In the genomic region with DNA sequence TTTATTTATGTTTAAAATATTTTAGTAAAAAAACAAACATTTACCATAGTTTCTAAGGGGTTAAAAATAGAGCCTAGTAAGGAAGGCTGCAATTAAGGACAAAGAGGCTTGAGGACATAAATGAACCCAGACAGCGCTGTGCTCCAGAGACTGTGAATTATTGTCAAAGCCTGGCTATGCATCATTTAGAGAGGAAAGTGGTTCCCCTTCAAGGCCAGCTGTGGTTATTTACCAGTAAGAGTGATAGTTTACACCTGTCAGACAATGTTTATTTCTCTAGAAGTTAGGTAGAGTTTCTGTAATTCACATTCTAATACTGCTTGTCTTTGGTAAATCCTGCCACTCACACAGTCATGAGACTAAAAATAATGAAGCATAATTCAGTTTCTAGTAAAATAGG, we compare ENCODE assay signal across 11 cellular contexts. TPM values are rescaled to one million over a fixed set of nuclear protein-coding genes. Genes with fewer than 3 reads are reported as not detected.
DNase-seq lines count a peak whose midpoint lies in the region; ATAC-seq and TF ChIP-seq lines count a peak whose summit lies in the region.
"Had no signal": no experiment of that assay in that cellular context is flagged by ENCODE, and none has a peak within 500 bp of the region (broad histone marks: within the 10 kb centered on the region; RNA-seq: fewer than 3 reads in every experiment).

No MANE protein-coding gene starts in this region.

- DNase-seq in GM23338 (ENCODE audit: low spot score) (no peak), SJCRH30 (peak; percentile 18 to 63), DMS153 treated with DMSO at 0.1 percent for 48 hours (lab: John Stamatoyannopoulos, UW; ENCODE audit: unreplicated experiment) (no peak), activated gamma-delta T cell (lab: John Stamatoyannopoulos, UW) (no peak), DMS114 treated with DMSO at 0.1 percent for 48 hours (lab: John Stamatoyannopoulos, UW; ENCODE audit: unreplicated experiment) (no peak)
- no peak for DNase-seq in effector CD8-positive, alpha-beta T cell (lab: John Stamatoyannopoulos, UW)
- DNase-seq: body of pancreas; left ventricle myocardium superior; stimulated activated naive CD8-positive, alpha-beta T cell treated with anti-CD3 and anti-CD28 coated beads, Interleukin-15, Interleukin-2, amounts not matched to agents 100 U/mL and 50 U/mL, for 24 hours had no signal

- H3K4me3 ChIP-seq in GM23338: no peak overlapping the region
- no peak overlapping the region for H3K4me3 ChIP-seq in SJCRH30
- H3K4me3 ChIP-seq: body of pancreas had no signal

- H3K27ac ChIP-seq in GM23338 (ENCODE audit: low read depth): no peak overlapping the region
- no peak overlapping the region for H3K27ac ChIP-seq in SJCRH30
- H3K27ac ChIP-seq: body of pancreas had no signal

- no peaks in the 10 kb centered on the region; the same call in 1 of the 2 replicates for H4K20me1 ChIP-seq in GM23338 (replicated peaks; ENCODE audit: insufficient read depth)

- TF ChIP-seq CTCF in GM23338 (conservative IDR thresholded peaks at IDR 0.05; ENCODE audit: low read depth in 2 of 2): no peak

- H3K36me3 Mint-ChIP-seq in GM23338 (ENCODE audit: low read depth): no peaks in the 10 kb centered on the region

- H3K9me3 Mint-ChIP-seq in GM23338: no peaks in the 10 kb centered on the region

- 0 out of 2 replicates have a peak overlapping the region, but pooled peaks have one; percentile 11 for H2AFZ ChIP-seq in GM23338

- H3K27me3 ChIP-seq in GM23338 (ENCODE audit: insufficient read depth) (no peaks in the 10 kb centered on the region), SJCRH30 (no peaks in the 10 kb centered on the region)
- H3K27me3 ChIP-seq: body of pancreas had no signal

- H3K9me3 ChIP-seq in SJCRH30 (replicated peaks): no peaks in the 10 kb centered on the region
- H3K9me3 ChIP-seq: body of pancreas had no signal

- H3K4me3 Mint-ChIP-seq in GM23338: no peak overlapping the region

- ATAC-seq in GM18907 (IDR thresholded peaks at IDR 0.05; ENCODE audit: unreplicated experiment) (peak; percentile 96), GM23338 (no peak), HG03457 (IDR thresholded peaks at IDR 0.05; ENCODE audit: unreplicated experiment) (peak; percentile 93)
- ATAC-seq: body of pancreas; left ventricle myocardium superior; stimulated activated naive CD8-positive, alpha-beta T cell treated with anti-CD3 and anti-CD28 coated beads, Interleukin-15, Interleukin-2, amounts not matched to agents 100 U/mL and 50 U/mL, for 24 hours had no signal

- no peaks in the 10 kb centered on the region for H3K9me2 ChIP-seq in GM23338 (ENCODE audit: insufficient read depth)

- peaks cover 6% of the 10 kb centered on the region; the same call in 1 of the 3 replicates for H3K4me1 Mint-ChIP-seq in GM23338

- H3K4me1 ChIP-seq in GM23338 (ENCODE audit: insufficient read depth) (no peaks in the 10 kb centered on the region), SJCRH30 (peaks cover 19% of the 10 kb centered on the region)
- H3K4me1 ChIP-seq: body of pancreas had no signal

- H3K36me3 ChIP-seq in GM23338 (ENCODE audit: insufficient read depth): no peaks in the 10 kb centered on the region
- no peaks in the 10 kb centered on the region for H3K36me3 ChIP-seq in SJCRH30

- H3K27ac Mint-ChIP-seq in GM23338: no peak overlapping the region

- no peaks in the 10 kb centered on the region for H3K27me3 Mint-ChIP-seq in GM23338 (ENCODE audit: insufficient read depth, low read depth, poor library complexity)

- no peaks in the 10 kb centered on the region for H3K79me2 ChIP-seq in GM23338 (replicated peaks; ENCODE audit: insufficient read depth)

- H3F3A ChIP-seq in GM23338 (replicated peaks; ENCODE audit: low read depth): no peaks in the 10 kb centered on the region

- no peak overlapping the region for H3K4me2 ChIP-seq in GM23338

TF ChIP-seq in GM23338, 12 proteins besides CTCF, POLR2A, EP300 and RAD21:
- TF ChIP-seq, protein P1, sequence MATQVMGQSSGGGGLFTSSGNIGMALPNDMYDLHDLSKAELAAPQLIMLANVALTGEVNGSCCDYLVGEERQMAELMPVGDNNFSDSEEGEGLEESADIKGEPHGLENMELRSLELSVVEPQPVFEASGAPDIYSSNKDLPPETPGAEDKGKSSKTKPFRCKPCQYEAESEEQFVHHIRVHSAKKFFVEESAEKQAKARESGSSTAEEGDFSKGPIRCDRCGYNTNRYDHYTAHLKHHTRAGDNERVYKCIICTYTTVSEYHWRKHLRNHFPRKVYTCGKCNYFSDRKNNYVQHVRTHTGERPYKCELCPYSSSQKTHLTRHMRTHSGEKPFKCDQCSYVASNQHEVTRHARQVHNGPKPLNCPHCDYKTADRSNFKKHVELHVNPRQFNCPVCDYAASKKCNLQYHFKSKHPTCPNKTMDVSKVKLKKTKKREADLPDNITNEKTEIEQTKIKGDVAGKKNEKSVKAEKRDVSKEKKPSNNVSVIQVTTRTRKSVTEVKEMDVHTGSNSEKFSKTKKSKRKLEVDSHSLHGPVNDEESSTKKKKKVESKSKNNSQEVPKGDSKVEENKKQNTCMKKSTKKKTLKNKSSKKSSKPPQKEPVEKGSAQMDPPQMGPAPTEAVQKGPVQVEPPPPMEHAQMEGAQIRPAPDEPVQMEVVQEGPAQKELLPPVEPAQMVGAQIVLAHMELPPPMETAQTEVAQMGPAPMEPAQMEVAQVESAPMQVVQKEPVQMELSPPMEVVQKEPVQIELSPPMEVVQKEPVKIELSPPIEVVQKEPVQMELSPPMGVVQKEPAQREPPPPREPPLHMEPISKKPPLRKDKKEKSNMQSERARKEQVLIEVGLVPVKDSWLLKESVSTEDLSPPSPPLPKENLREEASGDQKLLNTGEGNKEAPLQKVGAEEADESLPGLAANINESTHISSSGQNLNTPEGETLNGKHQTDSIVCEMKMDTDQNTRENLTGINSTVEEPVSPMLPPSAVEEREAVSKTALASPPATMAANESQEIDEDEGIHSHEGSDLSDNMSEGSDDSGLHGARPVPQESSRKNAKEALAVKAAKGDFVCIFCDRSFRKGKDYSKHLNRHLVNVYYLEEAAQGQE (IDR thresholded peaks at IDR 0.05; ENCODE audit: unreplicated experiment): no peak

RNA-seq across cellular contexts. Expression of a gene that starts 32.4 kb away (rescaled TPM):
- total RNA-seq in GM23338 (2014; rRNA removed; shearing (Covaris generic)): 47.5 and 65.1 TPM in 2 replicates
- polyA plus RNA-seq in GM23338 (2016; fragmentation: Nextera tagmentation; extraction: Ambion mirVana): 48.8 and 61.4 TPM in 2 replicates
- 39.4 and 43.4 TPM in 2 replicates for total RNA-seq in SJCRH30 (2014; rRNA removed; shearing (Covaris generic))

Comparison
In these comparisons a context has a peak if more than half of its experiments do, and no peak if none do; other contexts are left out.
1. DNase-seq: peak in SJCRH30 (2 of 2); none in GM23338 (single experiment), DMS153 treated with DMSO at 0.1 percent for 48 hours (single experiment), activated gamma-delta T cell (single experiment), DMS114 treated with DMSO at 0.1 percent for 48 hours (single experiment) and effector CD8-positive, alpha-beta T cell (single experiment).